Comparison of ENCODE assay signal across 26 cellular contexts in genomic region chr2:144252694-144253093, GRCh38.
"Had no signal": no experiment of that assay in that cellular context is flagged by ENCODE, and none has a peak within 500 bp of the region (broad histone marks: within the 10 kb centered on the region; RNA-seq: fewer than 3 reads in every experiment).

No MANE protein-coding gene starts in this region.

- DNase-seq: activated B cell treated with CpG ODN at 0.5 μM for 24 hours; activated CD4-positive, alpha-beta memory T cell treated with anti-CD3 and anti-CD28 coated beads, Interleukin-2, amount 10 ng/mL, durations not matched to agents 7 days and 5 days; activated CD4-positive, alpha-beta T cell treated with anti-CD3 and anti-CD28 coated beads for 48 hours; activated CD8-positive, alpha-beta memory T cell treated with anti-CD3 and anti-CD28 coated beads, Interleukin-2, amount 50 U/mL, for 48 hours; activated gamma-delta T cell; activated naive CD4-positive, alpha-beta T cell; activated naive CD4-positive, alpha-beta T cell treated with anti-CD3 and anti-CD28 coated beads, Interleukin-2, amount 10 ng/mL, durations not matched to agents 7 days and 5 days; activated naive CD8-positive, alpha-beta T cell treated with anti-CD3 and anti-CD28 coated beads, Interleukin-2, amount 10 ng/mL, durations not matched to agents 7 days and 5 days; activated T-cell treated with anti-CD3 and anti-CD28 coated beads for 4 hours; activated T-cell treated with anti-CD3 and anti-CD28 coated beads, Interleukin-2, amount 50 U/mL, for 24 hours; activated T-cell treated with anti-CD3 and anti-CD28 coated beads, Interleukin-2, amount 50 U/mL, for 72 hours; central memory CD4-positive, alpha-beta T cell; cerebellar nuclear complex; colonic mucosa; effector CD8-positive, alpha-beta T cell; foreskin fibroblast; glutamatergic neuron; heart left ventricle; T-helper 2 cell had no signal

- H3K36me3 ChIP-seq: ascending aorta, breast epithelium, cardiac muscle cell, colonic mucosa, heart left ventricle had no signal

- FAIRE-seq: frontal cortex had no signal

- H3K27me3 ChIP-seq: ascending aorta, breast epithelium, cardiac muscle cell, colonic mucosa, heart left ventricle had no signal

- ATAC-seq: activated CD4-positive, CD25-positive, alpha-beta regulatory T cell treated with anti-CD3 and anti-CD28 coated beads, Interleukin-2, amount 50 U/mL, for 24 hours; activated naive CD4-positive, alpha-beta T cell treated with anti-CD3 and anti-CD28 coated beads, Interleukin-2, amount 50 U/mL, for 72 hours; activated T-cell treated with anti-CD3 and anti-CD28 coated beads, Interleukin-2, amount 50 U/mL, for 72 hours; esophagus mucosa; heart left ventricle had no signal

- H3K4me3 ChIP-seq: ascending aorta, breast epithelium, cardiac muscle cell, colonic mucosa, heart left ventricle had no signal

- H3K27ac ChIP-seq: ascending aorta, breast epithelium, cardiac muscle cell, colonic mucosa, heart left ventricle had no signal

- H3K4me1 ChIP-seq: ascending aorta, breast epithelium, colonic mucosa had no signal
